8 cellular contexts compared by ENCODE assay signal in genomic region chr12:54394281-54394719, GRCh38. TPM values are rescaled to one million over a fixed set of nuclear protein-coding genes. Genes with fewer than 3 reads are reported as not detected.
A peak's percentile ranks its signal among the peaks of the same experiment; 100 is the strongest.
DNase-seq lines count a peak whose midpoint lies in the region; ATAC-seq, FAIRE-seq and TF ChIP-seq lines count a peak whose summit lies in the region.

No MANE protein-coding gene starts in this region.

- H2BK12ac ChIP-seq in H1 (ENCODE audit: low read depth, low read length): no peak overlapping the region; the same call in 1 of the 2 replicates

- H4K91ac ChIP-seq in H1 (replicated peaks; ENCODE audit: insufficient read length, low read length): no peak overlapping the region

- no peak overlapping the region for H3K4me3 Mint-ChIP-seq in T-helper 1 cell treated with Interleukin-12 subunit alpha and Interleukin-12 subunit beta and Interleukin-4 antibody, amounts not matched to agents 30 μg/mL and 1 μg/mL, for 36 hours
- peak overlapping the region in 6 of 8 donors; percentile 26 to 80 (median 48) for H3K4me3 Mint-ChIP-seq in naive B cell

- ATAC-seq in naive B cell (ENCODE audit: low read depth in 2 of 2): peak in 1 of 2 donors; percentile 17
- no peak for ATAC-seq in GM18498 (IDR thresholded peaks at IDR 0.05; ENCODE audit: unreplicated experiment)
- no peak for ATAC-seq in HG03442 (IDR thresholded peaks at IDR 0.05; ENCODE audit: unreplicated experiment)

- DNase-seq in activated T-cell treated with anti-CD3 and anti-CD28 coated beads for 24 hours (ENCODE audit: low read depth) (peak; percentile 38), NCI-H1092 (lab: John Stamatoyannopoulos, UW) (peak; percentile 82), H1 (ENCODE audit: low read depth in 1 of 2, low spot score in 2 of 2) (peak in 1 of 2 experiments; percentile 86), naive B cell (peak; percentile 39)
- no peak for DNase-seq in activated T-cell treated with anti-CD3 and anti-CD28 coated beads, Interleukin-2, amount 50 U/mL, for 1 hour

- peaks cover 0 to 4% (median 0%) of the 10 kb centered on the region in 4 experiments; a peak in 2 of 7 replicates for H3K27me3 ChIP-seq in H1 (replicated peaks in 1 of 4; ENCODE audit: control insufficient read depth in 3 of 4, extremely low read depth in 1 of 4, insufficient read depth in 3 of 4, low read length in 3 of 4)

- POLR2A ChIA-PET in H1 (lab: Charles Lee; ENCODE audit: partially characterized antibody): interaction anchor here (0.8 kb wide), 2 partner anchors 113 to 114 kb away, joined by 3 read pairs; partner anchors contain the start of gene HNRNPA1

- peaks cover 3 to 9% (median 6%) of the 10 kb centered on the region in 4 experiments; a peak in 4 of 8 replicates for H3K36me3 ChIP-seq in H1 (ENCODE audit: control insufficient read depth in 2 of 4, insufficient read depth in 4 of 4, low read length in 3 of 4)

- H3K23me2 ChIP-seq in H1 (ENCODE audit: low read depth, low read length): peaks cover 10% of the 10 kb centered on the region; the same call in 1 of the 2 replicates

- H3K23ac ChIP-seq in H1 (ENCODE audit: insufficient read length): no peak overlapping the region

- H4K20me1 ChIP-seq in H1 (replicated peaks in 1 of 2; ENCODE audit: control insufficient read depth in 1 of 2, insufficient read depth in 2 of 2, low read length in 2 of 2): peaks cover 0 to 4% of the 10 kb centered on the region in 2 experiments

- peaks cover 50% of the 10 kb centered on the region for H3K36me3 Mint-ChIP-seq in T-helper 1 cell treated with Interleukin-12 subunit alpha and Interleukin-12 subunit beta and Interleukin-4 antibody, amounts not matched to agents 30 μg/mL and 1 μg/mL, for 36 hours (ENCODE audit: low read depth)
- peaks cover 0 to 3% of the 10 kb centered on the region in 2 donors for H3K36me3 Mint-ChIP-seq in naive B cell

- no peak overlapping the region; a peak in 1 of 8 replicates for H3K4me3 ChIP-seq in H1 (ENCODE audit: extremely low read depth in 1 of 4, insufficient read depth in 2 of 4, low read depth in 3 of 4, low read length in 4 of 4)

- 27% methylated on average over 4 of the region's 4 CpGs; no CpG with 5 or more reads in 1 of the 2 experiments for WGBS in H1 (ENCODE audit: extremely low coverage in 1 of 2, insufficient coverage in 1 of 2, insufficient read length in 1 of 2, insufficient replicate concordance in 2 of 2, low coverage in 1 of 2, low lambda C conversion rate in 2 of 2, missing lambda C conversion rate in 1 of 2), 2 experiments

- peak; percentile 41 to 85 (median 78) for TF ChIP-seq CTCF in H1 (IDR thresholded peaks at IDR 0.05; ENCODE audit: control extremely low read depth in 1 of 3, insufficient read depth in 1 of 3, low read depth in 1 of 3, low read length in 3 of 3)

- FAIRE-seq in H1 (lab: Jason Lieb, UNC): peak; percentile 42

- H3K27ac ChIP-seq in H1 (ENCODE audit: low read depth, low read length): no peak overlapping the region

- no peak overlapping the region for H2AK5ac ChIP-seq in H1 (ENCODE audit: low read depth, low read length)

- H3K4me2 ChIP-seq in H1 (ENCODE audit: insufficient read depth in 1 of 2, low read depth in 2 of 2, low read length in 2 of 2): no peak overlapping the region

- H3K9me3 Mint-ChIP-seq in T-helper 1 cell treated with Interleukin-12 subunit alpha and Interleukin-12 subunit beta and Interleukin-4 antibody, amounts not matched to agents 30 μg/mL and 1 μg/mL, for 36 hours: no peaks in the 10 kb centered on the region
- no peaks in the 10 kb centered on the region for H3K9me3 Mint-ChIP-seq in naive B cell

- no peak overlapping the region for H3K4ac ChIP-seq in H1 (replicated peaks; ENCODE audit: insufficient read length, low read depth, low read length)

- H3K14ac ChIP-seq in H1 (ENCODE audit: insufficient read length): no peak overlapping the region

- H3K9me3 ChIP-seq in H1 (ENCODE audit: insufficient read depth in 2 of 2, low read depth in 1 of 2, low read length in 1 of 2): no peaks in the 10 kb centered on the region

- TF ChIP-seq RAD21 in H1 (IDR thresholded peaks at IDR 0.05 in 1 of 2, conservative IDR thresholded peaks at IDR 0.05 in 1 of 2; ENCODE audit: low read depth in 2 of 2, low read length in 2 of 2): peak; percentile 60 to 75

- no peaks in the 10 kb centered on the region for H3K27me3 Mint-ChIP-seq in T-helper 1 cell treated with Interleukin-12 subunit alpha and Interleukin-12 subunit beta and Interleukin-4 antibody, amounts not matched to agents 30 μg/mL and 1 μg/mL, for 36 hours (ENCODE audit: low read depth)
- H3K27me3 Mint-ChIP-seq in naive B cell: no peaks in the 10 kb centered on the region

- TF ChIP-seq POLR2A in H1 (IDR thresholded peaks at IDR 0.05; ENCODE audit: control extremely low read depth in 1 of 2, low read depth in 2 of 2, low read length in 2 of 2): no peak

- no peak overlapping the region for H3K9ac ChIP-seq in H1 (replicated peaks in 1 of 4; ENCODE audit: extremely low read depth in 1 of 4, low read depth in 3 of 4, low read length in 3 of 4)

- H3K27ac Mint-ChIP-seq in T-helper 1 cell treated with Interleukin-12 subunit alpha and Interleukin-12 subunit beta and Interleukin-4 antibody, amounts not matched to agents 30 μg/mL and 1 μg/mL, for 36 hours: peak overlapping the region; percentile 6
- peak overlapping the region in 1 of 6 donors; percentile 70 for H3K27ac Mint-ChIP-seq in naive B cell

- H2BK5ac ChIP-seq in H1 (ENCODE audit: low read depth, low read length): no peak overlapping the region

- H3K4me1 Mint-ChIP-seq in T-helper 1 cell treated with Interleukin-12 subunit alpha and Interleukin-12 subunit beta and Interleukin-4 antibody, amounts not matched to agents 30 μg/mL and 1 μg/mL, for 36 hours (ENCODE audit: low read depth): peaks cover 19% of the 10 kb centered on the region
- peaks cover 41 to 49% (median 45%) of the 10 kb centered on the region in 3 donors for H3K4me1 Mint-ChIP-seq in naive B cell

- no peak overlapping the region; the same call in 1 of the 2 replicates for H3K18ac ChIP-seq in H1 (ENCODE audit: extremely low read depth, low read length)

- H3K79me2 ChIP-seq in H1 (ENCODE audit: control insufficient read depth in 1 of 2, insufficient read depth in 2 of 2, low read length in 2 of 2): no peaks in the 10 kb centered on the region

- peaks cover 11 to 28% (median 22%) of the 10 kb centered on the region in 4 experiments for H3K4me1 ChIP-seq in H1 (replicated peaks in 1 of 4; ENCODE audit: control insufficient read depth in 3 of 4, insufficient read depth in 4 of 4, low read length in 3 of 4)

- H3K79me1 ChIP-seq in H1 (ENCODE audit: low read depth, low read length): no peaks in the 10 kb centered on the region

- TF ChIP-seq EP300 in H1 (IDR thresholded peaks at IDR 0.05; ENCODE audit: borderline replicate concordance in 1 of 2, low read depth in 2 of 2, low read length in 2 of 2): no peak

- no peak overlapping the region for H4K8ac ChIP-seq in H1 (ENCODE audit: extremely low read depth, insufficient read depth, low read length)

- CTCF ChIA-PET in H1 (lab: Charles Lee; ENCODE audit: partially characterized antibody): interaction anchor here (0.6 to 5.5 kb wide), 15 partner anchors 7 to 173 kb away, joined by 3 to 110 read pairs (median 7); partner anchors contain the start of gene ZNF385A

- H2BK120ac ChIP-seq in H1 (replicated peaks; ENCODE audit: low read depth, low read length): no peak overlapping the region

- no peak overlapping the region for H2BK15ac ChIP-seq in H1 (ENCODE audit: low read length)

- no peak overlapping the region for H4K5ac ChIP-seq in H1 (ENCODE audit: insufficient read length, low read depth, low read length)

- no peak overlapping the region for H2BK20ac ChIP-seq in H1 (ENCODE audit: low read length)

- H2AFZ ChIP-seq in H1 (ENCODE audit: low read length): no peak overlapping the region

- H3K56ac ChIP-seq in H1 (replicated peaks; ENCODE audit: insufficient read length, low read depth, low read length): no peak overlapping the region

TF ChIP-seq in H1, 55 proteins besides CTCF, POLR2A, EP300 and RAD21 (continues in another document):
- TF ChIP-seq KDM1A (IDR thresholded peaks at IDR 0.05; ENCODE audit: borderline replicate concordance, low read length): peak; percentile 90
- no peak for TF ChIP-seq EGR1 (IDR thresholded peaks at IDR 0.05; ENCODE audit: borderline replicate concordance, low read depth, low read length)

RNA-seq across cellular contexts. Expression of gene ZNF385A, which starts 9.8 kb away (rescaled TPM):
- 12.1 and 14.3 TPM in 2 replicates for total RNA-seq in H1 (2021; fragmentation: NEBNext Ultra II Directional; extraction: Animal tissue kit (Norgen Biotek cat#: 25700))
- polyA plus RNA-seq in H1 (2011; rRNA removed) (5.2 and 7.7 TPM in 2 replicates), naive B cell (ENCODE audit: low read depth in 6 of 6) (10 to 100 TPM in 3 of 6 donors, 1 to 10 TPM in 3; 6.1 to 18.2 (median 10.5) TPM)
- polyA plus RNA-seq in H1 (2011; cell fraction: cytosol; rRNA removed): 3.5 TPM
- 10.4 TPM for polyA plus RNA-seq in H1 (2011; cell fraction: nucleus; rRNA removed)
- 9.1 to 19.2 TPM (median 17.6 TPM) in 4 replicates for polyA plus RNA-seq in H1 (2012, experiment 1 of 2)
- polyA plus RNA-seq in H1 (2012, experiment 2 of 2): 12.4 TPM
- 10.8 TPM for polyA plus RNA-seq in H1 (2013, experiment 1 of 2)
- polyA plus RNA-seq in H1 (2013, experiment 2 of 2): 11.0 TPM
- 2.5 and 5.9 TPM in 2 replicates for polyA minus RNA-seq in H1 (2011; rRNA and poly(A)+ RNA removed)
- polyA minus RNA-seq in H1 (2011; cell fraction: cytosol; rRNA and poly(A)+ RNA removed): 7.3 TPM
- polyA minus RNA-seq in H1 (2011; cell fraction: nucleus; rRNA and poly(A)+ RNA removed): 6.9 TPM

RNA-seq across cellular contexts. Expression of gene ITGA5, which starts 24.8 kb away (rescaled TPM):
- total RNA-seq in H1 (2021; fragmentation: NEBNext Ultra II Directional; extraction: Animal tissue kit (Norgen Biotek cat#: 25700)): 19.0 and 19.4 TPM in 2 replicates
- 11.6 and 17.7 TPM in 2 replicates for polyA plus RNA-seq in H1 (2011; rRNA removed)
- 10.9 TPM for polyA plus RNA-seq in H1 (2011; cell fraction: cytosol; rRNA removed)
- 47.4 TPM for polyA plus RNA-seq in H1 (2011; cell fraction: nucleus; rRNA removed)
- 10.4 to 19.6 TPM (median 18.1 TPM) in 4 replicates for polyA plus RNA-seq in H1 (2012, experiment 1 of 2)
- polyA plus RNA-seq in H1 (2012, experiment 2 of 2): 20.3 TPM
- polyA plus RNA-seq in H1 (2013, experiment 1 of 2): 34.1 TPM
- polyA plus RNA-seq in H1 (2013, experiment 2 of 2): 32.9 TPM
- polyA minus RNA-seq in H1 (2011; rRNA and poly(A)+ RNA removed): 24.0 and 36.9 TPM in 2 replicates
- 17.8 TPM for polyA minus RNA-seq in H1 (2011; cell fraction: cytosol; rRNA and poly(A)+ RNA removed)
- 22.4 TPM for polyA minus RNA-seq in H1 (2011; cell fraction: nucleus; rRNA and poly(A)+ RNA removed)
- polyA plus RNA-seq in naive B cell (ENCODE audit: low read depth in 6 of 6): 1 to 10 TPM in 5 of 6 donors, not detected in 1; 1.7 to 4.6 (median 2.3) TPM

RNA-seq across cellular contexts. Expression of gene GPR84, which starts 30.0 kb away (rescaled TPM):
- total RNA-seq in H1 (2021; fragmentation: NEBNext Ultra II Directional; extraction: Animal tissue kit (Norgen Biotek cat#: 25700)): not detected in 2 replicates
- polyA plus RNA-seq in H1 (2011; rRNA removed) (0.09 and 0.14 TPM in 2 replicates), naive B cell (ENCODE audit: low read depth in 6 of 6) (not detected)
- polyA plus RNA-seq in H1 (2011; cell fraction: cytosol; rRNA removed): not detected
- polyA plus RNA-seq in H1 (2011; cell fraction: nucleus; rRNA removed): not detected
- 0.12 TPM in 1 of 4 replicates, not detected in the others for polyA plus RNA-seq in H1 (2012, experiment 1 of 2)
- polyA plus RNA-seq in H1 (2012, experiment 2 of 2): not detected
- polyA plus RNA-seq in H1 (2013, experiment 1 of 2): not detected
- not detected for polyA plus RNA-seq in H1 (2013, experiment 2 of 2)
- 0.38 TPM in 1 of 2 replicates, not detected in the other for polyA minus RNA-seq in H1 (2011; rRNA and poly(A)+ RNA removed)
- not detected for polyA minus RNA-seq in H1 (2011; cell fraction: cytosol; rRNA and poly(A)+ RNA removed)
- polyA minus RNA-seq in H1 (2011; cell fraction: nucleus; rRNA and poly(A)+ RNA removed): not detected
